11 cellular contexts compared by ENCODE assay signal in genomic region chr2:227188292-227188691, GRCh38. TPM values are rescaled to one million over a fixed set of nuclear protein-coding genes. Genes with fewer than 3 reads are reported as not detected.
DNase-seq lines count a peak whose midpoint lies in the region; ATAC-seq, FAIRE-seq and TF ChIP-seq lines count a peak whose summit lies in the region.
"Had no signal": no experiment of that assay in that cellular context is flagged by ENCODE, and none has a peak within 500 bp of the region (broad histone marks: within the 10 kb centered on the region; RNA-seq: fewer than 3 reads in every experiment).

No MANE protein-coding gene starts in this region.

- H3K79me2 ChIP-seq in GM12878 (ENCODE audit: control insufficient read depth, insufficient read depth, low read length) (no peaks in the 10 kb centered on the region), osteoblast (ENCODE audit: insufficient read depth, low read length) (no peaks in the 10 kb centered on the region)

- no peak overlapping the region; the same call in 1 of the 2 replicates for H3K9ac ChIP-seq in GM12878 (ENCODE audit: control insufficient read depth, insufficient read depth, low read length)

- no peak for TF ChIP-seq RAD21 in GM12878 (IDR thresholded peaks at IDR 0.05; ENCODE audit: insufficient read depth, low read depth, low read length)

- BruUV-seq in GM12878 (replicated peaks; lab: Mats Ljungman, UMichigan) = no TSS peak

- CTCF ChIA-PET in GM12878 (lab: Yijun Ruan, JAX) = no interaction called here

- POLR2A ChIA-PET in GM12878 (lab: Charles Lee) = no interaction called here

- H3K27ac ChIP-seq in GM12878 (ENCODE audit: control insufficient read depth, insufficient read depth) (peak overlapping the region; percentile 45), osteoblast (ENCODE audit: low read depth, low read length) (peak overlapping the region; percentile 13)

- RAD21 ChIA-PET in GM12878 (lab: Charles Lee; ENCODE audit: unreplicated experiment) = no interaction called here

- H3K27me3 ChIP-seq in GM12878 (replicated peaks in 1 of 2; ENCODE audit: control insufficient read depth in 2 of 2, insufficient read depth in 2 of 2, low read length in 1 of 2) (no peaks in the 10 kb centered on the region; a peak in 1 of 4 replicates), osteoblast (ENCODE audit: insufficient read depth, low read length) (no peaks in the 10 kb centered on the region)

- H4K20me1 ChIP-seq in GM12878 (ENCODE audit: control insufficient read depth, insufficient read depth) (no peaks in the 10 kb centered on the region), osteoblast (ENCODE audit: insufficient read depth, low read length) (no peaks in the 10 kb centered on the region)

- H2AFZ ChIP-seq in GM12878 (ENCODE audit: control insufficient read depth, low read depth, low read length) (peak overlapping the region; percentile 4; the same call in 1 of the 2 replicates), osteoblast (ENCODE audit: low read length) (peak overlapping the region; percentile 33)

- FAIRE-seq in GM12878 (lab: Jason Lieb, UNC) = no peak

- intact Hi-C loops in GM12878 (cut with micrococcal nuclease; ENCODE audit: unreplicated experiment) = no loop called here

- H3K36me3 ChIP-seq in GM12878 (ENCODE audit: control insufficient read depth in 2 of 2, insufficient read depth in 2 of 2, low read length in 1 of 2) (no peaks in the 10 kb centered on the region), osteoblast (ENCODE audit: insufficient read depth, low read length) (no peaks in the 10 kb centered on the region)

- H3K4me2 ChIP-seq in GM12878 (ENCODE audit: control insufficient read depth, insufficient read depth) (peak overlapping the region; percentile 11; the same call in 1 of the 2 replicates), osteoblast (ENCODE audit: insufficient read depth, low read length) (peak overlapping the region; percentile 69)

- SMC1A ChIA-PET in GM12878 (lab: Charles Lee; ENCODE audit: uncharacterized antibody, unreplicated experiment) = interaction anchor here (0.6 kb wide), 1 partner anchor 71 kb away, joined by 3 read pairs; no protein-coding TSS in a partner anchor

- ATAC-seq in GM18909 (IDR thresholded peaks at IDR 0.05; ENCODE audit: poor library complexity, unreplicated experiment) (peak; percentile 83), HG03280 (IDR thresholded peaks at IDR 0.05; ENCODE audit: unreplicated experiment) (peak; percentile 87), GM12878 (peak; percentile 61)

- TF ChIP-seq CTCF in GM12878 (IDR thresholded peaks at IDR 0.05 in 2 of 3, conservative IDR thresholded peaks at IDR 0.05 in 1 of 3; ENCODE audit: control insufficient read depth in 2 of 3, extremely low read depth in 1 of 3, insufficient read depth in 1 of 3, low read depth in 3 of 3, low read length in 3 of 3) = no peak
- TF ChIP-seq CTCF in osteoblast (IDR thresholded peaks at IDR 0.05; ENCODE audit: extremely low read depth, low read depth, low read length) = no peak

- in situ Hi-C loops in GM12878 (cut with MboI) = no loop called here

- DNase-seq in GM12878 (ENCODE audit: low read depth, low spot score) (no peak), osteoblast (ENCODE audit: insufficient read length, low spot score, missing footprints) (no peak), AG08395 (ENCODE audit: low spot score) (no peak), NCI-H82 (lab: John Stamatoyannopoulos, UW) (no peak), OCI-M1 (lab: John Stamatoyannopoulos, UW) (no peak)
- DNase-seq in activated CD8-positive, alpha-beta memory T cell treated with anti-CD3 and anti-CD28 coated beads, Interleukin-2, amount 50 U/mL, for 4 hours = no peak
- DNase-seq: activated naive CD8-positive, alpha-beta T cell treated with anti-CD3 and anti-CD28 coated beads, Interleukin-2, amount 10 ng/mL, durations not matched to agents 7 days and 5 days; stimulated activated CD4-positive, alpha-beta T cell treated with anti-CD3 and anti-CD28 coated beads, Interleukin-4, amount 100 ng/mL, for 1 hour had no signal

- no peak for TF ChIP-seq POLR2A in GM12878 (IDR thresholded peaks at IDR 0.05; ENCODE audit: low read depth, low read length)

- no peak for TF ChIP-seq EP300 in GM12878 (IDR thresholded peaks at IDR 0.05; ENCODE audit: borderline replicate concordance in 1 of 2, control insufficient read depth in 1 of 2, low read depth in 2 of 2, low read length in 2 of 2)

- no peaks in the 10 kb centered on the region for H3K4me1 ChIP-seq in GM12878 (ENCODE audit: control insufficient read depth, insufficient read depth, low read length)
- H3K4me1 ChIP-seq in osteoblast (ENCODE audit: insufficient read depth, low read length) = peaks cover 18% of the 10 kb centered on the region

- 6% methylated on average over 6 of the region's 6 CpGs for WGBS in GM12878 (ENCODE audit: insufficient coverage, insufficient replicate concordance, low lambda C conversion rate, missing lambda C conversion rate)

- H3K4me3 ChIP-seq in GM12878 (no peak overlapping the region), osteoblast (ENCODE audit: insufficient read depth, low read length) (peak overlapping the region; percentile 1)

- H3K9me3 ChIP-seq in GM12878 (replicated peaks; ENCODE audit: control insufficient read depth, insufficient read depth, low read length) (no peaks in the 10 kb centered on the region), osteoblast (ENCODE audit: low read depth, low read length) (no peaks in the 10 kb centered on the region)

TF ChIP-seq in GM12878, 131 proteins besides CTCF, POLR2A, EP300 and RAD21:
- TF ChIP-seq MEF2A (IDR thresholded peaks at IDR 0.05; ENCODE audit: insufficient read depth, low read depth, low read length) (peak; percentile 86), FOXM1 (IDR thresholded peaks at IDR 0.05; ENCODE audit: low read depth, low read length) (0 out of 2 replicates have a peak, but pooled peaks have one; percentile 52), RUNX3 (IDR thresholded peaks at IDR 0.05; ENCODE audit: low read length) (peak; percentile 45; the same call in 1 of the 2 replicates), SREBF1 (IDR thresholded peaks at IDR 0.05; ENCODE audit: low read length) (no peak), GABPA (IDR thresholded peaks at IDR 0.05; ENCODE audit: low read depth) (peak; percentile 60), TBL1XR1 (IDR thresholded peaks at IDR 0.05; ENCODE audit: low read depth, low read length) (no peak), HCFC1 (IDR thresholded peaks at IDR 0.05; ENCODE audit: low read length) (no peak), IRF5 (IDR thresholded peaks at IDR 0.05; ENCODE audit: borderline replicate concordance) (no peak), NFIC (IDR thresholded peaks at IDR 0.05; ENCODE audit: low read depth, low read length) (0 out of 2 replicates have a peak, but pooled peaks have one; percentile 24), RAD51 (IDR thresholded peaks at IDR 0.05) (no peak)

RNA-seq across cellular contexts. Expression of gene COL4A3, which starts 23.9 kb away (rescaled TPM):
- not detected in 2 replicates for total RNA-seq in GM12878 (2013; cell fraction: nucleolus; rRNA removed)
- total RNA-seq in GM12878 (2014; rRNA removed) (7.9 and 11.6 TPM in 2 replicates), GM12878 (2014; rRNA removed; fragmentation: Illumina TruSeq; extraction: Trizol) (7.3 and 8.0 TPM in 2 replicates), GM12878 (2021) (4.3 and 5.3 TPM in 2 replicates), osteoblast (not detected in 2 replicates)
- 3.8 TPM for polyA plus RNA-seq in GM12878 (2011; ENCODE audit: low read depth)
- polyA plus RNA-seq in GM12878 (2011; rRNA removed) (0.33 and 0.34 TPM in 2 replicates), GM12878 (2014; fragmentation: Illumina TruSeq; extraction: Trizol) (6.7 and 7.6 TPM in 2 replicates), GM12878 (2014; fragmentation: Nextera tagmentation; extraction: Ambion mirVana) (1 to 10 TPM in 1 of 2 experiments, under 1 TPM in 1; 0.68 to 1.3 TPM), GM12878 (2014; rRNA removed) (7.3 and 10.5 TPM in 2 replicates), GM12878 (2016; fragmentation: Nextera tagmentation; extraction: Ambion mirVana) (1 to 10 TPM; 2.1 to 2.4 TPM)
- 0.08 and 0.15 TPM in 2 replicates for polyA plus RNA-seq in GM12878 (2011; cell fraction: cytosol; rRNA removed)
- polyA plus RNA-seq in GM12878 (2011; cell fraction: nucleus; rRNA removed) = 0.97 and 1.2 TPM in 2 replicates
- polyA plus RNA-seq in GM12878 (2012) = 6.9 and 9.3 TPM in 2 replicates
- polyA minus RNA-seq in GM12878 (2011; rRNA and poly(A)+ RNA removed) = 0.05 TPM in 1 of 2 replicates, not detected in the other
- not detected in 2 replicates for polyA minus RNA-seq in GM12878 (2011; cell fraction: cytosol; rRNA and poly(A)+ RNA removed)
- polyA minus RNA-seq in GM12878 (2011; cell fraction: nucleus; rRNA and poly(A)+ RNA removed) = 0.48 and 0.73 TPM in 2 replicates
- total RNA-seq: activated naive CD8-positive, alpha-beta T cell treated with anti-CD3 and anti-CD28 coated beads, Interleukin-2, amount 10 ng/mL, durations not matched to agents 7 days and 5 days; T-helper 1 cell treated with Interleukin-12 subunit alpha and Interleukin-12 subunit beta and Interleukin-4 antibody, amounts not matched to agents 30 ng/mL and 1 ng/mL, for 36 hours had no signal

RNA-seq across cellular contexts. Expression of gene COL4A4, which starts 24.3 kb away (rescaled TPM):
- 0.08 and 0.27 TPM in 2 replicates for total RNA-seq in GM12878 (2013; cell fraction: nucleolus; rRNA removed)
- total RNA-seq in GM12878 (2014; rRNA removed) (2.4 and 2.5 TPM in 2 replicates), GM12878 (2014; rRNA removed; fragmentation: Illumina TruSeq; extraction: Trizol) (2.0 and 2.6 TPM in 2 replicates), GM12878 (2021) (3.4 and 4.0 TPM in 2 replicates), osteoblast (under 0.01 and 0.36 TPM in 2 replicates)
- polyA plus RNA-seq in GM12878 (2011; ENCODE audit: low read depth) = 1.1 TPM
- polyA plus RNA-seq in GM12878 (2011; rRNA removed) (0.19 and 0.26 TPM in 2 replicates), GM12878 (2014; fragmentation: Illumina TruSeq; extraction: Trizol) (2.3 and 2.4 TPM in 2 replicates), GM12878 (2014; fragmentation: Nextera tagmentation; extraction: Ambion mirVana) (under 1 TPM; 0.42 to 0.48 TPM), GM12878 (2014; rRNA removed) (1.9 TPM in 2 replicates), GM12878 (2016; fragmentation: Nextera tagmentation; extraction: Ambion mirVana) (1 to 10 TPM; 2.2 to 2.7 TPM)
- polyA plus RNA-seq in GM12878 (2011; cell fraction: cytosol; rRNA removed) = 0.06 and 0.08 TPM in 2 replicates
- 0.28 and 0.31 TPM in 2 replicates for polyA plus RNA-seq in GM12878 (2011; cell fraction: nucleus; rRNA removed)
- polyA plus RNA-seq in GM12878 (2012) = 1.8 and 2.0 TPM in 2 replicates
- polyA minus RNA-seq in GM12878 (2011; rRNA and poly(A)+ RNA removed) = 0.15 TPM in 2 replicates
- 0.13 and 0.31 TPM in 2 replicates for polyA minus RNA-seq in GM12878 (2011; cell fraction: cytosol; rRNA and poly(A)+ RNA removed)
- 0.12 and 0.29 TPM in 2 replicates for polyA minus RNA-seq in GM12878 (2011; cell fraction: nucleus; rRNA and poly(A)+ RNA removed)
- total RNA-seq: activated naive CD8-positive, alpha-beta T cell treated with anti-CD3 and anti-CD28 coated beads, Interleukin-2, amount 10 ng/mL, durations not matched to agents 7 days and 5 days; T-helper 1 cell treated with Interleukin-12 subunit alpha and Interleukin-12 subunit beta and Interleukin-4 antibody, amounts not matched to agents 30 ng/mL and 1 ng/mL, for 36 hours had no signal
